ENCODE assay signal across 9 cellular contexts in genomic region chr12:18224745-18225144, GRCh38. TPM values are rescaled to one million over a fixed set of nuclear protein-coding genes. Genes with fewer than 3 reads are reported as not detected.
DNase-seq lines count a peak whose midpoint lies in the region; ATAC-seq, FAIRE-seq and TF ChIP-seq lines count a peak whose summit lies in the region.
"Had no signal": no experiment of that assay in that cellular context is flagged by ENCODE, and none has a peak within 500 bp of the region (broad histone marks: within the 10 kb centered on the region; RNA-seq: fewer than 3 reads in every experiment).

No MANE protein-coding gene starts in this region.

- H3K9ac ChIP-seq in astrocyte (ENCODE audit: low read length) (no peak overlapping the region), HepG2 (ENCODE audit: insufficient read depth, low read depth, low read length) (no peak overlapping the region)
- H3K9ac ChIP-seq: KMS-11 had no signal

- intact Hi-C loops in HepG2 (cut with micrococcal nuclease; ENCODE audit: unreplicated experiment): loop anchor here (1.0 to 2.0 kb wide), 2 partner anchors 65 to 84 kb away; no protein-coding TSS in a partner anchor

- H2AFZ ChIP-seq in astrocyte (ENCODE audit: low read depth, low read length): no peak overlapping the region
- no peak overlapping the region for H2AFZ ChIP-seq in HepG2 (ENCODE audit: low read length)

- no peak overlapping the region for H3K27ac ChIP-seq in astrocyte (ENCODE audit: low read depth, low read length)
- no peak overlapping the region for H3K27ac ChIP-seq in HepG2 (ENCODE audit: extremely low read length, insufficient read depth, low read length)
- H3K27ac ChIP-seq: KMS-11 had no signal

- TF ChIP-seq RAD21 in HepG2 (CRISPR knock-in tag; IDR thresholded peaks at IDR 0.05): no peak

- H3K27ac Mint-ChIP-seq in astrocyte (ENCODE audit: unreplicated experiment): no peak overlapping the region
- no peak overlapping the region for H3K27ac Mint-ChIP-seq in activated T-cell treated with anti-CD3 and anti-CD28 coated beads, Interleukin-2, amount 50 U/mL, for 72 hours

- H3K79me2 ChIP-seq in astrocyte (ENCODE audit: insufficient read depth, low read length): no peaks in the 10 kb centered on the region
- H3K79me2 ChIP-seq in HepG2 (ENCODE audit: insufficient read depth, low read length): no peaks in the 10 kb centered on the region

- H3K4me1 ChIP-seq in astrocyte (ENCODE audit: insufficient read depth, low read length) (no peaks in the 10 kb centered on the region), HepG2 (ENCODE audit: insufficient read depth, low read length) (no peaks in the 10 kb centered on the region)

- H3K27me3 Mint-ChIP-seq in astrocyte (ENCODE audit: low read depth, unreplicated experiment): no peaks in the 10 kb centered on the region
- no peaks in the 10 kb centered on the region for H3K27me3 Mint-ChIP-seq in activated T-cell treated with anti-CD3 and anti-CD28 coated beads, Interleukin-2, amount 50 U/mL, for 72 hours (ENCODE audit: low read depth)

- no peaks in the 10 kb centered on the region for H3K27me3 ChIP-seq in astrocyte (ENCODE audit: insufficient read depth, low read length)
- no peaks in the 10 kb centered on the region for H3K27me3 ChIP-seq in HepG2 (ENCODE audit: control insufficient read depth in 1 of 2, insufficient read depth in 2 of 2, low read length in 2 of 2)

- in situ Hi-C loops in HepG2 (cut with HindIII; ENCODE audit: extremely low pct_ligation_motif_present, low pct_unique_long_range_greater_than_20kb): no loop called here

- no peaks in the 10 kb centered on the region for H3K4me1 Mint-ChIP-seq in astrocyte (ENCODE audit: low read depth, unreplicated experiment)
- no peaks in the 10 kb centered on the region for H3K4me1 Mint-ChIP-seq in activated T-cell treated with anti-CD3 and anti-CD28 coated beads, Interleukin-2, amount 50 U/mL, for 72 hours (ENCODE audit: low read depth)

- CTCF ChIA-PET in HepG2 (lab: Yijun Ruan, JAX; ENCODE audit: low intra/inter-chr PET ratio, low total read pairs): interaction anchor here (1.9 kb wide), 1 partner anchor 85 kb away, joined by 6 read pairs; no protein-coding TSS in a partner anchor

- DNase-seq in GM12865 (ENCODE audit: low read depth) (peak; percentile 48), NCI-H1417 (lab: John Stamatoyannopoulos, UW) (peak; percentile 21 to 84 (median 58)), astrocyte (ENCODE audit: low read depth) (peak; percentile 27), HepG2 (ENCODE audit: low spot score) (peak; percentile 21), KG1 (lab: John Stamatoyannopoulos, UW) (no peak)
- no peak for DNase-seq in activated T-cell treated with anti-CD3 and anti-CD28 coated beads, Interleukin-2, amount 50 U/mL, for 72 hours

- H3K36me3 ChIP-seq in astrocyte (ENCODE audit: insufficient read depth, low read length) (no peaks in the 10 kb centered on the region), HepG2 (replicated peaks in 1 of 2; ENCODE audit: control insufficient read depth in 1 of 2, insufficient read depth in 2 of 2, low read length in 2 of 2) (no peaks in the 10 kb centered on the region)

- no peaks in the 10 kb centered on the region for H3K9me3 Mint-ChIP-seq in astrocyte (ENCODE audit: unreplicated experiment)
- no peaks in the 10 kb centered on the region for H3K9me3 Mint-ChIP-seq in activated T-cell treated with anti-CD3 and anti-CD28 coated beads, Interleukin-2, amount 50 U/mL, for 72 hours

- POLR2A ChIA-PET in HepG2 (lab: Yijun Ruan, JAX): no interaction called here

- H3K36me3 Mint-ChIP-seq in astrocyte (ENCODE audit: low read depth, unreplicated experiment): no peaks in the 10 kb centered on the region
- no peaks in the 10 kb centered on the region for H3K36me3 Mint-ChIP-seq in activated T-cell treated with anti-CD3 and anti-CD28 coated beads, Interleukin-2, amount 50 U/mL, for 72 hours (ENCODE audit: insufficient read depth in 2 of 2)

- TF ChIP-seq EP300 in HepG2 (IDR thresholded peaks at IDR 0.05; ENCODE audit: low read depth in 2 of 2, low read length in 2 of 2) (no peak), HepG2 (CRISPR knock-in tag; IDR thresholded peaks at IDR 0.05; ENCODE audit: borderline replicate concordance) (no peak)

- TF ChIP-seq POLR2A in HepG2 (IDR thresholded peaks at IDR 0.05; ENCODE audit: insufficient read depth in 1 of 2, low read depth in 2 of 2, low read length in 2 of 2): no peak

- H3K9me3 ChIP-seq in astrocyte (ENCODE audit: insufficient read depth, low read depth, low read length) (no peaks in the 10 kb centered on the region), HepG2 (ENCODE audit: low read length) (no peaks in the 10 kb centered on the region)

- H3K4me2 ChIP-seq in astrocyte (ENCODE audit: low read length): no peak overlapping the region
- H3K4me2 ChIP-seq in HepG2 (ENCODE audit: low read depth, low read length): no peak overlapping the region
- H3K4me2 ChIP-seq: KMS-11 had no signal

- FAIRE-seq in astrocyte (lab: Jason Lieb, UNC) (no peak), HepG2 (lab: Jason Lieb, UNC) (no peak)

- no TSS peak for BruUV-seq in HepG2 (replicated peaks; lab: Mats Ljungman, UMichigan)

- H4K20me1 ChIP-seq in astrocyte (ENCODE audit: insufficient read depth, low read length): no peaks in the 10 kb centered on the region
- no peaks in the 10 kb centered on the region for H4K20me1 ChIP-seq in HepG2 (ENCODE audit: insufficient read depth, low read length)

- no peak overlapping the region for H3K4me3 Mint-ChIP-seq in astrocyte (ENCODE audit: unreplicated experiment)
- H3K4me3 Mint-ChIP-seq in activated T-cell treated with anti-CD3 and anti-CD28 coated beads, Interleukin-2, amount 50 U/mL, for 72 hours: no peak overlapping the region

- H3K4me3 ChIP-seq in GM12865 (ENCODE audit: low read depth, low read length): no peak overlapping the region
- H3K4me3 ChIP-seq in astrocyte (ENCODE audit: insufficient read depth, low read depth, low read length): no peak overlapping the region
- no peak overlapping the region for H3K4me3 ChIP-seq in HepG2 (replicated peaks in 1 of 3; ENCODE audit: insufficient read depth in 1 of 3, low read depth in 2 of 3, low read length in 3 of 3)

- peak; percentile 31 for TF ChIP-seq CTCF in GM12865 (IDR thresholded peaks at IDR 0.05; ENCODE audit: insufficient read depth, low read depth, low read length, missing control alignments)
- TF ChIP-seq CTCF in astrocyte (IDR thresholded peaks at IDR 0.05; ENCODE audit: insufficient read depth, low read depth, low read length): peak; percentile 48
- TF ChIP-seq CTCF in HepG2 (CRISPR knock-in tag; IDR thresholded peaks at IDR 0.05): peak; percentile 45

- ATAC-seq in HepG2 (no peak), HG03196 (IDR thresholded peaks at IDR 0.05; ENCODE audit: unreplicated experiment) (no peak), GM18907 (IDR thresholded peaks at IDR 0.05; ENCODE audit: unreplicated experiment) (no peak)
- ATAC-seq in activated T-cell treated with anti-CD3 and anti-CD28 coated beads, Interleukin-2, amount 50 U/mL, for 72 hours (replicated peaks in 1 of 2): no peak

TF ChIP-seq in HepG2, 621 proteins besides CTCF, POLR2A, EP300 and RAD21:
- TF ChIP-seq ZNF746 (CRISPR knock-in tag; IDR thresholded peaks at IDR 0.05): no peak
- peak; percentile 55 for TF ChIP-seq STAG1 (CRISPR knock-in tag; IDR thresholded peaks at IDR 0.05)
TF ChIP-seq in HepG2: peak in this region for 1.

RNA-seq across cellular contexts. Expression of gene PIK3C2G, which starts 36.6 kb away (rescaled TPM):
- total RNA-seq in astrocyte (0.05 TPM in 1 of 2 replicates, not detected in the other), HepG2 (2016; rRNA removed; fragmentation: Illumina TruSeq; extraction: Trizol) (not detected in 2 replicates)
- not detected in 2 replicates for total RNA-seq in HepG2 (2016; cell fraction: cytosol; rRNA removed; fragmentation: Illumina TruSeq; extraction: Trizol; ENCODE audit: low read depth)
- not detected in 2 replicates for total RNA-seq in HepG2 (2016; cell fraction: insoluble cytoplasmic fraction; rRNA removed; fragmentation: Illumina TruSeq; extraction: Trizol)
- total RNA-seq in HepG2 (2016; cell fraction: membrane; rRNA removed; fragmentation: Illumina TruSeq; extraction: Trizol): not detected in 2 replicates
- not detected in 2 replicates for total RNA-seq in HepG2 (2016; cell fraction: nucleus; rRNA removed; fragmentation: Illumina TruSeq; extraction: Trizol)
- polyA plus RNA-seq in HepG2 (2011; rRNA removed): not detected in 2 replicates
- polyA plus RNA-seq in HepG2 (2011; cell fraction: cytosol; rRNA removed): not detected in 2 replicates
- not detected in 2 replicates for polyA plus RNA-seq in HepG2 (2011; cell fraction: nucleus; rRNA removed)
- polyA plus RNA-seq in HepG2 (2012): not detected in 2 replicates
- polyA plus RNA-seq in HepG2 (2016; cell fraction: cytosol; fragmentation: Illumina TruSeq; extraction: Trizol; ENCODE audit: low read depth): not detected in 2 replicates
- polyA plus RNA-seq in HepG2 (2016; cell fraction: insoluble cytoplasmic fraction; fragmentation: Illumina TruSeq; extraction: Trizol; ENCODE audit: low read depth): not detected in 2 replicates
- not detected in 2 replicates for polyA plus RNA-seq in HepG2 (2016; cell fraction: membrane; fragmentation: Illumina TruSeq; extraction: Trizol; ENCODE audit: low read depth)
- polyA plus RNA-seq in HepG2 (2016; cell fraction: nucleus; fragmentation: Illumina TruSeq; extraction: Trizol; ENCODE audit: insufficient read depth, low read depth): not detected in 2 replicates
- not detected in 2 replicates for polyA minus RNA-seq in HepG2 (2011; rRNA and poly(A)+ RNA removed; ENCODE audit: low replicate concordance)
- polyA minus RNA-seq in HepG2 (2011; cell fraction: cytosol; rRNA and poly(A)+ RNA removed): not detected in 2 replicates
- polyA minus RNA-seq in HepG2 (2011; cell fraction: nucleus; rRNA and poly(A)+ RNA removed): not detected in 2 replicates
- not detected for total RNA-seq in activated T-cell treated with anti-CD3 and anti-CD28 coated beads, Interleukin-2, amount 50 U/mL, for 72 hours

Comparison
In these comparisons a context has a peak if more than half of its experiments do, and no peak if none do; other contexts are left out.
1. DNase-seq: peak in GM12865 (single experiment), NCI-H1417 (3 of 3), astrocyte (single experiment) and HepG2 (single experiment); none in KG1 (single experiment) and activated T-cell treated with anti-CD3 and anti-CD28 coated beads, Interleukin-2, amount 50 U/mL, for 72 hours (0 of 2).
2. Peak in every context shown above with its lines, with median percentiles within 50 percentile points of each other: CTCF ChIP-seq.